Comparison of ENCODE assay signal across 16 cellular contexts in genomic region chr1:26328597-26328996, GRCh38. TPM values are rescaled to one million over a fixed set of nuclear protein-coding genes. Genes with fewer than 3 reads are reported as not detected.
A peak's percentile ranks its signal among the peaks of the same experiment; 100 is the strongest.
DNase-seq lines count a peak whose midpoint lies in the region; ATAC-seq and TF ChIP-seq lines count a peak whose summit lies in the region.
"Had no signal": no experiment of that assay in that cellular context is flagged by ENCODE, and none has a peak within 500 bp of the region (broad histone marks: within the 10 kb centered on the region; RNA-seq: fewer than 3 reads in every experiment).

No MANE protein-coding gene starts in this region.

- H4K8ac ChIP-seq in H9 (replicated peaks; ENCODE audit: insufficient read length, low read depth, low read length) = no peak overlapping the region

- no peak for TF ChIP-seq POLR2A in prostate gland (IDR thresholded peaks at IDR 0.05)

- H3K9ac ChIP-seq in DND-41 (ENCODE audit: low read depth, low read length) (peak overlapping the region; percentile 40), H9 (ENCODE audit: extremely low read depth, insufficient read length, low read length) (no peak overlapping the region), iPS-15b (ENCODE audit: low read depth, low read length) (peak overlapping the region; percentile 24)

- POLR2A ChIA-PET in RWPE1 (lab: Yijun Ruan, JAX; ENCODE audit: low non-redundant PET) = no interaction called here

- peaks cover 0 to 6% of the 10 kb centered on the region in 2 experiments; a peak in 1 of 4 replicates for H3K4me1 Mint-ChIP-seq in H9

- H3K18ac ChIP-seq in H9 (ENCODE audit: insufficient read length, low read depth, low read length) = no peak overlapping the region

- no peak overlapping the region for H2BK12ac ChIP-seq in H9 (ENCODE audit: insufficient read length, low read depth, low read length)

- intact Hi-C loops in prostate gland (cut with DNase I) = no loop called here

- H3K4me1 ChIP-seq in DND-41 (ENCODE audit: insufficient read depth, low read length) = peaks cover 25% of the 10 kb centered on the region
- H3K4me1 ChIP-seq in H9 (ENCODE audit: insufficient read depth, low read length) = no peaks in the 10 kb centered on the region
- H3K4me1 ChIP-seq in iPS-15b (ENCODE audit: control insufficient read depth, insufficient read depth, low read length) = no peaks in the 10 kb centered on the region
- H3K4me1 ChIP-seq in prostate gland (replicated peaks) = no peaks in the 10 kb centered on the region

- no peaks in the 10 kb centered on the region for H3K36me3 ChIP-seq in DND-41 (ENCODE audit: insufficient read depth, low read length)
- H3K36me3 ChIP-seq in iPS-15b (ENCODE audit: control insufficient read depth, insufficient read depth, low read length) = peaks cover 17% of the 10 kb centered on the region
- no peaks in the 10 kb centered on the region for H3K36me3 ChIP-seq in brain microvascular endothelial cell (replicated peaks)
- H3K36me3 ChIP-seq in prostate gland = no peaks in the 10 kb centered on the region

- peak; percentile 14 for DNase-seq in DND-41
- no peak for DNase-seq in H9
- DNase-seq in RWPE1 (ENCODE audit: low spot score) = no peak
- no peak for DNase-seq in brain microvascular endothelial cell
- no peak for DNase-seq in dedifferentiated amniotic fluid mesenchymal stem cell (ENCODE audit: extremely low spot score)
- DNase-seq in ureter (ENCODE audit: low spot score) = no peak
- DNase-seq in prostate gland (ENCODE audit: low spot score) = no peak
- DNase-seq: C1 segment of cervical spinal cord, GDM1, HCEC 1CT, NCI-H446, NCI-H526 treated with DMSO at 0.1 percent for 48 hours had no signal

- H3K4me3 Mint-ChIP-seq in H9 = no peak overlapping the region
- H3K4me3 Mint-ChIP-seq: T-helper 1 cell treated with Interleukin-12 subunit alpha and Interleukin-12 subunit beta and Interleukin-4 antibody, amounts not matched to agents 30 μg/mL and 1 μg/mL, for 36 hours had no signal

- no peak for ATAC-seq in DND-41 (ENCODE audit: insufficient read depth, low read depth)

- no peak overlapping the region for H2AK5ac ChIP-seq in H9 (ENCODE audit: insufficient read length, low read length)

- no peak overlapping the region for H3K14ac ChIP-seq in H9 (ENCODE audit: insufficient read depth, low read length)

- no peak overlapping the region for H3K23ac ChIP-seq in H9 (ENCODE audit: insufficient read length, low read depth, low read length)

- H3K27me3 Mint-ChIP-seq in H9 (ENCODE audit: low read depth) = no peaks in the 10 kb centered on the region

- H2BK5ac ChIP-seq in H9 (ENCODE audit: insufficient read length, low read length) = no peak overlapping the region

- in situ Hi-C loops in brain microvascular endothelial cell (cut with HindIII; ENCODE audit: low pct_ligation_motif_present, low sequenced_read_pairs) = no loop called here

- no peaks in the 10 kb centered on the region for H3K79me2 ChIP-seq in DND-41 (ENCODE audit: insufficient read depth, low read length)
- H3K79me2 ChIP-seq in H9 (ENCODE audit: insufficient read depth, low read length) = no peaks in the 10 kb centered on the region

- no peaks in the 10 kb centered on the region for H4K20me1 ChIP-seq in DND-41 (ENCODE audit: insufficient read depth, low read length)
- no peaks in the 10 kb centered on the region for H4K20me1 ChIP-seq in H9 (ENCODE audit: control insufficient read depth, insufficient read depth, insufficient read length)

- H2AFZ ChIP-seq in DND-41 (ENCODE audit: low read depth, low read length) (peak overlapping the region; percentile 84), H9 (ENCODE audit: low read length) (no peak overlapping the region)

- H3K27ac Mint-ChIP-seq in H9 = peak overlapping the region in 2 of 3 experiments; percentile 35 to 90; a peak in 2 of 7 replicates
- H3K27ac Mint-ChIP-seq: T-helper 1 cell treated with Interleukin-12 subunit alpha and Interleukin-12 subunit beta and Interleukin-4 antibody, amounts not matched to agents 30 μg/mL and 1 μg/mL, for 36 hours had no signal

- H3K4ac ChIP-seq in H9 (ENCODE audit: low read depth, low read length) = no peak overlapping the region

- H2BK20ac ChIP-seq in H9 (ENCODE audit: low read depth, low read length, poor library complexity, severe bottlenecking) = no peak overlapping the region

- H3K4me3 ChIP-seq in DND-41 (ENCODE audit: low read depth in 1 of 2, low read length in 2 of 2) (no peak overlapping the region), iPS-15b (ENCODE audit: low read depth, low read length) (no peak overlapping the region), brain microvascular endothelial cell (ENCODE audit: low read depth, low read length) (no peak overlapping the region), prostate gland (no peak overlapping the region)

- TF ChIP-seq CTCF in DND-41 (IDR thresholded peaks at IDR 0.05; ENCODE audit: borderline replicate concordance, extremely low read depth, low read length, poor library complexity, severe bottlenecking) (no peak), H9 (conservative IDR thresholded peaks at IDR 0.05) (no peak), RWPE1 (conservative IDR thresholded peaks at IDR 0.05; ENCODE audit: low read depth) (no peak), brain microvascular endothelial cell (IDR thresholded peaks at IDR 0.05; ENCODE audit: low read depth, low read length, missing control alignments) (no peak), prostate gland (IDR thresholded peaks at IDR 0.05) (no peak)

- H3K56ac ChIP-seq in H9 (ENCODE audit: insufficient read length, low read depth, low read length) = no peak overlapping the region

- CTCF ChIA-PET in RWPE1 (lab: Yijun Ruan, JAX) = no interaction called here

- H3K9me3 Mint-ChIP-seq in H9 = no peaks in the 10 kb centered on the region
- H3K9me3 Mint-ChIP-seq: T-helper 1 cell treated with Interleukin-12 subunit alpha and Interleukin-12 subunit beta and Interleukin-4 antibody, amounts not matched to agents 30 μg/mL and 1 μg/mL, for 36 hours had no signal

- WGBS in H9 (ENCODE audit: extremely low coverage, insufficient read length, low lambda C conversion rate) = no CpG with 5 or more reads among the region's 8 CpGs
- 87% methylated on average over 8 of the region's 8 CpGs for WGBS in prostate gland

- H2BK120ac ChIP-seq in H9 (ENCODE audit: low read depth, low read length, poor library complexity, severe bottlenecking) = no peak overlapping the region

- no peaks in the 10 kb centered on the region for H3K23me2 ChIP-seq in H9 (ENCODE audit: insufficient read length, low read depth, low read length, poor library complexity, severe bottlenecking)

- H4K91ac ChIP-seq in H9 (ENCODE audit: insufficient read length, low read depth, low read length) = no peak overlapping the region

- H3K27ac ChIP-seq in DND-41 (ENCODE audit: low read length) = peak overlapping the region; percentile 80
- H3K27ac ChIP-seq in H9 (ENCODE audit: insufficient read length, low read depth, low read length) = no peak overlapping the region
- H3K27ac ChIP-seq in RWPE1 = peak overlapping the region; percentile 61
- no peak overlapping the region for H3K27ac ChIP-seq in brain microvascular endothelial cell
- H3K27ac ChIP-seq in prostate gland = no peak overlapping the region

- H3K36me3 Mint-ChIP-seq in H9 (ENCODE audit: insufficient read depth in 1 of 3, low read depth in 3 of 3) = peaks cover 8 to 39% (median 33%) of the 10 kb centered on the region in 3 experiments; a peak in 6 of 7 replicates

- no peaks in the 10 kb centered on the region for H3K79me1 ChIP-seq in H9 (ENCODE audit: insufficient read depth, low read depth, low read length, poor library complexity, severe bottlenecking)

- no peak overlapping the region for H2BK15ac ChIP-seq in H9 (ENCODE audit: low read depth, low read length)

- no peak overlapping the region for H3T11ph ChIP-seq in H9 (ENCODE audit: low read length)

- H3K27me3 ChIP-seq in DND-41 (ENCODE audit: insufficient read depth, low read length, poor library complexity) (peaks cover 3% of the 10 kb centered on the region), H9 (ENCODE audit: insufficient read depth, low read length) (no peaks in the 10 kb centered on the region), iPS-15b (ENCODE audit: control insufficient read depth, insufficient read depth, low read length) (no peaks in the 10 kb centered on the region), brain microvascular endothelial cell (replicated peaks) (no peaks in the 10 kb centered on the region), prostate gland (replicated peaks; ENCODE audit: insufficient read depth) (no peaks in the 10 kb centered on the region)

- no peak overlapping the region for H4K5ac ChIP-seq in H9 (ENCODE audit: insufficient read length, low read depth, low read length)

- H3K4me2 ChIP-seq in DND-41 (ENCODE audit: insufficient read depth, low read length) = 0 out of 2 replicates have a peak overlapping the region, but pooled peaks have one; percentile 51
- H3K4me2 ChIP-seq in H9 (ENCODE audit: insufficient read depth, insufficient read length, low read length) = no peak overlapping the region

- H3K9me3 ChIP-seq in DND-41 (ENCODE audit: insufficient read depth, low read length, severe bottlenecking) = no peaks in the 10 kb centered on the region
- H3K9me3 ChIP-seq in H9 (ENCODE audit: control insufficient read depth, low read depth, low read length) = no peaks in the 10 kb centered on the region
- H3K9me3 ChIP-seq in iPS-15b (ENCODE audit: control insufficient read depth, insufficient read depth, low read length) = no peaks in the 10 kb centered on the region
- H3K9me3 ChIP-seq in prostate gland = no peaks in the 10 kb centered on the region

RNA-seq across cellular contexts. Expression of gene CD52, which starts 10.8 kb away (rescaled TPM):
- total RNA-seq in H9 (2021) = 3.8 and 4.1 TPM in 2 replicates
- total RNA-seq in ureter = 9.8 TPM
- total RNA-seq in prostate gland = 1 to 10 TPM; 3.2 to 5.3 TPM
- total RNA-seq: Daoy, RPMI7951 had no signal

RNA-seq across cellular contexts. Expression of gene UBXN11, which starts 22.2 kb away (rescaled TPM):
- total RNA-seq in H9 (2021) (13.1 and 13.7 TPM in 2 replicates), ureter (30.3 TPM), prostate gland (10 to 100 TPM; 13.2 to 18.1 TPM)

RNA-seq across cellular contexts. Expression of gene CRYBG2, which starts 25.3 kb away (rescaled TPM):
- total RNA-seq in H9 (2021) = 11.8 and 12.8 TPM in 2 replicates
- total RNA-seq in ureter = 25.2 TPM
- total RNA-seq in prostate gland = 1 to 10 TPM; 3.9 to 4.8 TPM
- total RNA-seq: RPMI7951 had no signal

RNA-seq across cellular contexts. Expression of gene ZNF683, which starts 44.0 kb away (rescaled TPM):
- total RNA-seq in H9 (2021) = not detected in 2 replicates
- total RNA-seq in ureter = 1.2 TPM
- 1 to 10 TPM in 1 of 2 donors, not detected in 1; 4.8 TPM for total RNA-seq in prostate gland
- total RNA-seq: Daoy, RPMI7951 had no signal

RNA-seq across cellular contexts. Expression of gene SH3BGRL3, which starts 48.7 kb away (rescaled TPM):
- total RNA-seq in H9 (2021) = 86.2 and 86.3 TPM in 2 replicates
- total RNA-seq in ureter = 145 TPM
- total RNA-seq in prostate gland = 10 to 100 TPM; 37.4 to 55.3 TPM

Comparison
In these comparisons a context has a peak if more than half of its experiments do, and no peak if none do; other contexts are left out.
1. H3K27ac ChIP-seq: peak in DND-41 (single experiment) and RWPE1 (single experiment); none in H9 (single experiment), brain microvascular endothelial cell (single experiment) and prostate gland (0 of 2).